ENCODE assay signal across 15 cellular contexts in genomic region chr12:116620801-116621593, GRCh38.
"Had no signal": no experiment of that assay in that cellular context is flagged by ENCODE, and none has a peak within 500 bp of the region (broad histone marks: within the 10 kb centered on the region; RNA-seq: fewer than 3 reads in every experiment).

No MANE protein-coding gene starts in this region.

- H3K27ac ChIP-seq: coronary artery, heart right ventricle, prostate gland, stomach, thoracic aorta had no signal

- ATAC-seq: activated CD4-positive, alpha-beta T cell treated with anti-CD3 and anti-CD28 coated beads for 36 hours; activated T-cell treated with anti-CD3 and anti-CD28 coated beads, Interleukin-2, amount 50 U/mL, for 72 hours had no signal

- H3K4me3 ChIP-seq: coronary artery, heart right ventricle, prostate gland, stomach, thoracic aorta had no signal

- DNase-seq: activated CD4-positive, alpha-beta memory T cell treated with anti-CD3 and anti-CD28 coated beads, Interleukin-2, amount 10 ng/mL, durations not matched to agents 7 days and 5 days; activated CD4-positive, alpha-beta T cell treated with anti-CD3 and anti-CD28 coated beads for 36 hours; activated CD8-positive, alpha-beta memory T cell treated with anti-CD3 and anti-CD28 coated beads, Interleukin-2, amount 50 U/mL, for 4 hours; activated naive CD4-positive, alpha-beta T cell; activated T-cell treated with anti-CD3 and anti-CD28 coated beads, Interleukin-2, amount 50 U/mL, for 72 hours; effector CD4-positive, alpha-beta T cell; foreskin melanocyte; heart right ventricle; naive B cell; stimulated activated CD4-positive, alpha-beta T cell treated with anti-CD3 and anti-CD28 coated beads, Interleukin-4, amount 100 ng/mL, for 24 hours; stomach; T-helper 9 cell had no signal

- H3K4me1 ChIP-seq: prostate gland, stomach had no signal

- H3K36me3 ChIP-seq: heart right ventricle, prostate gland, stomach, thoracic aorta had no signal

- H3K9me3 ChIP-seq: prostate gland, thoracic aorta had no signal
